Comparison of ENCODE assay signal across 15 cellular contexts in the genomic region with DNA sequence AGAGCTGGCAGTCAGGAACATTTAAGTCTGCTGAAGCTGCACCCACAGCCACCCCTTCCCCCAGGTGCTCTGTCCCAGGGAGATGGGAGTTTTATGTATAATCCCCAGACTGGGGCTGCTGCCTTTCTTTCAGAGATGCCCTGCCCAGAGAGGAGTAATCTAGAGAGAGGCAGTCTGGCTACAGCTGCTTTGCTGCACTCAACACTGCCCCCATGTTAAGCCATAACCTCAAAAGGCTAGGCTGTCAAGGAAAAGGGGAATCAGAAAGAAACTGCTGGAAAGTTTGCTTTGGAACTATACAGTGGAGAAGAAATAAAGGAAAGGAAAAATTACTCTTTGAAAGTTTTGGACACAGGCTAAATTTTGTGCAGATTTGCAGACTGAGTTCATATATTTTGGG.
DNase-seq lines count a peak whose midpoint lies in the region; ATAC-seq and TF ChIP-seq lines count a peak whose summit lies in the region.
"Had no signal": no experiment of that assay in that cellular context is flagged by ENCODE, and none has a peak within 500 bp of the region (broad histone marks: within the 10 kb centered on the region; RNA-seq: fewer than 3 reads in every experiment).

No MANE protein-coding gene starts in this region.

- intact Hi-C loops in PC-3 (cut with micrococcal nuclease) = no loop called here
- intact Hi-C loops in tibial artery (cut with DNase I; ENCODE audit: low total_unique reads) = no loop called here

- no peaks in the 10 kb centered on the region for H3K4me1 ChIP-seq in PC-3 (ENCODE audit: insufficient read depth, low read length)
- H3K4me1 ChIP-seq in tibial artery = no peaks in the 10 kb centered on the region

- DNase-seq in NCI-H82 (lab: John Stamatoyannopoulos, UW) (peak; percentile 33), NCI-H82 treated with DMSO at 0.1 percent for 48 hours (lab: John Stamatoyannopoulos, UW; ENCODE audit: unreplicated experiment) (no peak), PC-3 (no peak), choroid plexus epithelial cell (ENCODE audit: low read depth) (peak; percentile 24), retinal pigment epithelial cell (ENCODE audit: low read depth) (no peak), GM19240 (ENCODE audit: insufficient read length, low spot score) (no peak), iPS-NIHi11 (ENCODE audit: low spot score) (no peak), tibial artery (no peak)
- DNase-seq: C1 segment of cervical spinal cord, DMS79 treated with DMSO at 0.1 percent for 48 hours, HCEC 1CT, NCI-H1105, NCI-H2081 treated with DMSO at 0.1 percent for 48 hours, RPMI8226, SIG-M5 had no signal

- H3K4me3 ChIP-seq in PC-3 (ENCODE audit: low read length) (no peak overlapping the region), choroid plexus epithelial cell (ENCODE audit: low read depth, low read length) (no peak overlapping the region), retinal pigment epithelial cell (ENCODE audit: low read length) (no peak overlapping the region), tibial artery (no peak overlapping the region)

- H3K9me3 ChIP-seq in PC-3 (ENCODE audit: low read length) = no peaks in the 10 kb centered on the region
- H3K9me3 ChIP-seq in tibial artery = no peaks in the 10 kb centered on the region

- H3K27me3 ChIP-seq in PC-3 (ENCODE audit: low read length) (no peaks in the 10 kb centered on the region), tibial artery (no peaks in the 10 kb centered on the region)

- H3K4me2 ChIP-seq in PC-3 (ENCODE audit: low read length) = no peak overlapping the region

- POLR2A ChIA-PET in PC-3 (lab: Charles Lee; ENCODE audit: unreplicated experiment) = no interaction called here

- CTCF ChIA-PET in PC-3 (lab: Charles Lee) = no interaction called here

- 0 out of 2 replicates have a peak, but pooled peaks have one; percentile 31 for ATAC-seq in PC-3

- H3K36me3 ChIP-seq in PC-3 (ENCODE audit: low read depth, low read length) = no peaks in the 10 kb centered on the region
- H3K36me3 ChIP-seq in tibial artery = no peaks in the 10 kb centered on the region

- no peaks in the 10 kb centered on the region for H3K79me2 ChIP-seq in PC-3 (ENCODE audit: low read length)

- H3F3A ChIP-seq in PC-3 (ENCODE audit: low read length, unreplicated experiment) = no peaks in the 10 kb centered on the region

- H3K9ac ChIP-seq in PC-3 (ENCODE audit: low read length) = no peak overlapping the region

- H4K20me1 ChIP-seq in PC-3 (ENCODE audit: low read length) = no peaks in the 10 kb centered on the region

- no TSS peak for BruUV-seq in PC-3 (replicated peaks; lab: Mats Ljungman, UMichigan)

- H2AFZ ChIP-seq in PC-3 (ENCODE audit: low read length) = no peak overlapping the region

- TF ChIP-seq CTCF in PC-3 (conservative IDR thresholded peaks at IDR 0.05; ENCODE audit: low read depth, low read length) (no peak), choroid plexus epithelial cell (conservative IDR thresholded peaks at IDR 0.05; ENCODE audit: low read depth, low read length) (peak; percentile 41), retinal pigment epithelial cell (conservative IDR thresholded peaks at IDR 0.05; ENCODE audit: low read depth, low read length) (peak; percentile 41), tibial artery (IDR thresholded peaks at IDR 0.05) (no peak)

- no peak overlapping the region for H3K27ac ChIP-seq in PC-3 (ENCODE audit: low read length)
- H3K27ac ChIP-seq in tibial artery = no peak overlapping the region

- no peaks in the 10 kb centered on the region for H3K9me2 ChIP-seq in PC-3 (replicated peaks; ENCODE audit: low read length)

Comparison
In these comparisons a context has a peak if more than half of its experiments do, and no peak if none do; other contexts are left out.
1. DNase-seq: peak in NCI-H82 (single experiment) and choroid plexus epithelial cell (single experiment); none in NCI-H82 treated with DMSO at 0.1 percent for 48 hours (single experiment), PC-3 (single experiment), retinal pigment epithelial cell (single experiment), GM19240 (single experiment), iPS-NIHi11 (single experiment) and tibial artery (0 of 2).
2. CTCF ChIP-seq: peak in choroid plexus epithelial cell (single experiment) and retinal pigment epithelial cell (single experiment); none in PC-3 (single experiment) and tibial artery (0 of 2).